In the genomic region with DNA sequence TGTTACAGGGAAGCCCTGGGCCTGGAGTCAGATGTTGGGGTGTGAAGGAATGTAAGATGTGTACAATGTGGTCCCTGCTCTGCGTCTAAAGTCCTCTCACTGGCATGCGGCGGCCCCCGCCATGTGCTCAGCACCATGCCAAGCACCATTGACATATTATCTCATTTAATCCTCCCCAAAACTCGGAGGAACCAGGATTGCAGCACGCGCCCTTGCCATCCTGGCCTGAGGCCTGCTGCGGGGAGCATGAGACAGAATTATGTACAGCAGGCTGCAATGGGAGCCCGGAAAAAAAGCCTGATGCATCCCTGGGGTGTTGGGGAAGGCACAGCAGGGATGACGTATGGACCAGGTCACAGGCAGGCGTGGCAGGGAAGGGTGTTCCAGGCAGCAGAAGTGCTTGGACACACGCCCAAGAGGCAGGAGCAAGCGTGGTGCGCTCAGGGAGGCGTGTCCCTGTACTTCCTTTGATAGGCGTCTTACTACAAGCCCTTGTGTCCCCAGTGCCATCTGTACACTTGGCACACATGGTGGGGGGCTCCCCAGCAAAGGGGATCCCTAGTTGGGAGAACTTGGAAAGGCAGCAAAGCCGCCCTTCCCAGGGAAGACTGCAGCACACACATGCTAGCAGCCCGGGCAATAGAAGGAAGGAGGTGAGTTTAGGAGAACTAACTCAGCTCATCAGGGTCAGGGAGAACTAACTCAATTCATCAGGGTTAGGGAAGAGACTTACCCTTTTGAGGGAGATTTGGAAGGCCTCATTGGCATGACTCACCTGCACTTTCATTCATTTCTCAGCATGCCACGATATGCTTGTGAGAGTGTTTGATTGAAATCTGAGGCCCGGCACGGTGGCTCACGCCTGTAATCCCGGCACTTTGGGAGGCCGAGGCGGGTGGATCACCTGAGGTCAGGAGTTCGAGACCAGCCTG, we compare ENCODE assay signal across 11 cellular contexts. TPM values are rescaled to one million over a fixed set of nuclear protein-coding genes. Genes with fewer than 3 reads are reported as not detected.
DNase-seq lines count a peak whose midpoint lies in the region; TF ChIP-seq lines count a peak whose summit lies in the region.
"Had no signal": no experiment of that assay in that cellular context is flagged by ENCODE, and none has a peak within 500 bp of the region (broad histone marks: within the 10 kb centered on the region; RNA-seq: fewer than 3 reads in every experiment).

No MANE protein-coding gene starts in this region.

- in situ Hi-C loops in G401 (cut with HindIII; ENCODE audit: low sequenced_read_pairs) = no loop called here

- H3K4me3 ChIP-seq in fibroblast of the aortic adventitia (ENCODE audit: low read depth, low read length) = no peak overlapping the region
- H3K4me3 ChIP-seq in coronary artery = no peak overlapping the region
- no peak overlapping the region for H3K4me3 ChIP-seq in CD8-positive, alpha-beta memory T cell (ENCODE audit: low read length)
- H3K4me3 ChIP-seq: right lobe of liver had no signal

- POLR2A ChIA-PET in RWPE1 (lab: Yijun Ruan, JAX; ENCODE audit: low non-redundant PET) = no interaction called here
- POLR2A ChIA-PET in CD8-positive, alpha-beta memory T cell (lab: Charles Lee) = no interaction called here

- H3K27me3 Mint-ChIP-seq in progenitor cell of endocrine pancreas = peaks cover 8% of the 10 kb centered on the region
- peaks cover 5% of the 10 kb centered on the region for H3K27me3 Mint-ChIP-seq in glutamatergic neuron (ENCODE audit: unreplicated experiment)
- no peaks in the 10 kb centered on the region for H3K27me3 Mint-ChIP-seq in CD8-positive, alpha-beta memory T cell
- H3K27me3 Mint-ChIP-seq: IgD-negative memory B cell had no signal

- peak; percentile 70 for DNase-seq in G401 (ENCODE audit: low spot score)
- DNase-seq in RWPE1 (ENCODE audit: low spot score) = peak; percentile 91
- peak; percentile 92 for DNase-seq in fibroblast of the aortic adventitia (ENCODE audit: low read depth)
- DNase-seq in progenitor cell of endocrine pancreas (ENCODE audit: low spot score, unreplicated experiment) = no peak
- DNase-seq in glutamatergic neuron = no peak
- DNase-seq in coronary artery (ENCODE audit: low spot score) = no peak
- DNase-seq in CD8-positive, alpha-beta memory T cell = no peak
- DNase-seq in AML-193 (lab: John Stamatoyannopoulos, UW) = no peak
- DNase-seq: SHP77 treated with DMSO at 0.1 percent for 48 hours had no signal

- H3K4me3 Mint-ChIP-seq in progenitor cell of endocrine pancreas (ENCODE audit: low read depth) = no peak overlapping the region
- no peak overlapping the region for H3K4me3 Mint-ChIP-seq in glutamatergic neuron (ENCODE audit: unreplicated experiment)
- peak overlapping the region in 1 of 7 donors; percentile 44 for H3K4me3 Mint-ChIP-seq in CD8-positive, alpha-beta memory T cell

- peak overlapping the region; percentile 62 for H3K27ac Mint-ChIP-seq in progenitor cell of endocrine pancreas
- H3K27ac Mint-ChIP-seq in glutamatergic neuron (ENCODE audit: unreplicated experiment) = no peak overlapping the region
- H3K27ac Mint-ChIP-seq in CD8-positive, alpha-beta memory T cell = peak overlapping the region in 1 of 8 donors; percentile 71
- H3K27ac Mint-ChIP-seq: IgD-negative memory B cell had no signal

- no peaks in the 10 kb centered on the region for H3K9me3 ChIP-seq in CD8-positive, alpha-beta memory T cell (ENCODE audit: low read length)
- H3K9me3 ChIP-seq: right lobe of liver had no signal

- H3K4me1 Mint-ChIP-seq in progenitor cell of endocrine pancreas (ENCODE audit: low read depth) (peaks cover 11% of the 10 kb centered on the region), glutamatergic neuron (ENCODE audit: low read depth, unreplicated experiment) (peaks cover 4% of the 10 kb centered on the region)
- H3K4me1 Mint-ChIP-seq in CD8-positive, alpha-beta memory T cell = peaks cover 13 to 28% (median 23%) of the 10 kb centered on the region in 3 donors

- H3K27ac ChIP-seq in RWPE1 (peak overlapping the region; percentile 94), coronary artery (no peak overlapping the region)
- H3K27ac ChIP-seq in CD8-positive, alpha-beta memory T cell (ENCODE audit: low read depth, low read length) = no peak overlapping the region
- H3K27ac ChIP-seq: right lobe of liver had no signal

- CTCF ChIA-PET in RWPE1 (lab: Yijun Ruan, JAX) = no interaction called here
- CTCF ChIA-PET in CD8-positive, alpha-beta memory T cell (lab: Charles Lee) = no interaction called here

- TF ChIP-seq CTCF in RWPE1 (conservative IDR thresholded peaks at IDR 0.05; ENCODE audit: low read depth) (no peak), fibroblast of the aortic adventitia (IDR thresholded peaks at IDR 0.05; ENCODE audit: insufficient read depth, low read length) (no peak), progenitor cell of endocrine pancreas (IDR thresholded peaks at IDR 0.05; ENCODE audit: unreplicated experiment) (no peak), glutamatergic neuron (IDR thresholded peaks at IDR 0.05; ENCODE audit: partially characterized antibody, unreplicated experiment) (no peak), coronary artery (IDR thresholded peaks at IDR 0.05) (no peak)

- H3K9me3 Mint-ChIP-seq in progenitor cell of endocrine pancreas (ENCODE audit: low read depth) = no peaks in the 10 kb centered on the region
- H3K9me3 Mint-ChIP-seq in glutamatergic neuron (ENCODE audit: unreplicated experiment) = peaks cover 8% of the 10 kb centered on the region
- H3K9me3 Mint-ChIP-seq in CD8-positive, alpha-beta memory T cell = no peaks in the 10 kb centered on the region
- H3K9me3 Mint-ChIP-seq: IgD-negative memory B cell had no signal

- no peaks in the 10 kb centered on the region for H3K27me3 ChIP-seq in CD8-positive, alpha-beta memory T cell (ENCODE audit: insufficient read depth, low read length, poor library complexity, severe bottlenecking)
- H3K27me3 ChIP-seq: right lobe of liver had no signal

- no peaks in the 10 kb centered on the region for H3K36me3 ChIP-seq in CD8-positive, alpha-beta memory T cell (ENCODE audit: insufficient read depth, low read length)
- H3K36me3 ChIP-seq: right lobe of liver had no signal

- peaks cover 16% of the 10 kb centered on the region for H3K4me1 ChIP-seq in CD8-positive, alpha-beta memory T cell (ENCODE audit: insufficient read depth, low read length)
- H3K4me1 ChIP-seq: right lobe of liver had no signal

- H3K36me3 Mint-ChIP-seq in progenitor cell of endocrine pancreas (ENCODE audit: insufficient read depth) (no peaks in the 10 kb centered on the region), glutamatergic neuron (ENCODE audit: unreplicated experiment) (no peaks in the 10 kb centered on the region)
- peaks cover 0 to under 1% (median 0%) of the 10 kb centered on the region in 3 donors for H3K36me3 Mint-ChIP-seq in CD8-positive, alpha-beta memory T cell
- H3K36me3 Mint-ChIP-seq: IgD-negative memory B cell had no signal

RNA-seq across cellular contexts. Expression of gene EVI5L, which starts 3.5 kb away (rescaled TPM):
- total RNA-seq in G401 (2014; rRNA removed; shearing (Covaris generic)) = 19.0 and 24.5 TPM in 2 replicates
- total RNA-seq in fibroblast of the aortic adventitia (ENCODE audit: low replicate concordance) (16.6 and 22.3 TPM in 2 replicates), progenitor cell of endocrine pancreas (15.2 and 16.2 TPM in 2 replicates), glutamatergic neuron (ENCODE audit: unreplicated experiment) (36.4 TPM)
- 1 to 10 TPM; 6.7 to 7.4 TPM for total RNA-seq in CD8-positive, alpha-beta memory T cell
- polyA plus RNA-seq in CD8-positive, alpha-beta memory T cell = 2.9 TPM

RNA-seq across cellular contexts. Expression of gene PRR36, which starts 40.7 kb away (rescaled TPM):
- total RNA-seq in G401 (2014; rRNA removed; shearing (Covaris generic)) = 0.03 and 0.49 TPM in 2 replicates
- 0.09 and 0.90 TPM in 2 replicates for total RNA-seq in fibroblast of the aortic adventitia (ENCODE audit: low replicate concordance)
- total RNA-seq in progenitor cell of endocrine pancreas = 37.4 and 40.4 TPM in 2 replicates
- total RNA-seq in glutamatergic neuron (ENCODE audit: unreplicated experiment) = 37.4 TPM
- total RNA-seq in CD8-positive, alpha-beta memory T cell = not detected
- not detected for polyA plus RNA-seq in CD8-positive, alpha-beta memory T cell
- polyA plus RNA-seq: IgD-negative memory B cell had no signal

RNA-seq across cellular contexts. Expression of gene LRRC8E, which starts 54.8 kb away (rescaled TPM):
- total RNA-seq in G401 (2014; rRNA removed; shearing (Covaris generic)) = 0.49 TPM in 1 of 2 replicates, not detected in the other
- total RNA-seq in fibroblast of the aortic adventitia (ENCODE audit: low replicate concordance) (2.1 and 5.2 TPM in 2 replicates), progenitor cell of endocrine pancreas (3.6 and 3.9 TPM in 2 replicates), glutamatergic neuron (ENCODE audit: unreplicated experiment) (not detected)
- total RNA-seq in CD8-positive, alpha-beta memory T cell = not detected
- polyA plus RNA-seq in CD8-positive, alpha-beta memory T cell = not detected
- polyA plus RNA-seq: IgD-negative memory B cell had no signal

Comparison
In these comparisons a context has a peak if more than half of its experiments do, and no peak if none do; other contexts are left out.
1. DNase-seq: peak in G401 (single experiment), RWPE1 (single experiment) and fibroblast of the aortic adventitia (single experiment); none in progenitor cell of endocrine pancreas (single experiment), glutamatergic neuron (single experiment), coronary artery (single experiment), CD8-positive, alpha-beta memory T cell (0 of 5) and AML-193 (0 of 2).
2. RNA of gene PRR36, which starts 40.7 kb away (total RNA-seq): 37.4 TPM in glutamatergic neuron (single experiment) and 37.4 to 40.4 TPM in progenitor cell of endocrine pancreas; 0.09 to 0.90 TPM in fibroblast of the aortic adventitia, 0.03 to 0.49 TPM in G401 and not detected in CD8-positive, alpha-beta memory T cell; every median in the first group is over 10 times any median in the second.